In the genomic region with DNA sequence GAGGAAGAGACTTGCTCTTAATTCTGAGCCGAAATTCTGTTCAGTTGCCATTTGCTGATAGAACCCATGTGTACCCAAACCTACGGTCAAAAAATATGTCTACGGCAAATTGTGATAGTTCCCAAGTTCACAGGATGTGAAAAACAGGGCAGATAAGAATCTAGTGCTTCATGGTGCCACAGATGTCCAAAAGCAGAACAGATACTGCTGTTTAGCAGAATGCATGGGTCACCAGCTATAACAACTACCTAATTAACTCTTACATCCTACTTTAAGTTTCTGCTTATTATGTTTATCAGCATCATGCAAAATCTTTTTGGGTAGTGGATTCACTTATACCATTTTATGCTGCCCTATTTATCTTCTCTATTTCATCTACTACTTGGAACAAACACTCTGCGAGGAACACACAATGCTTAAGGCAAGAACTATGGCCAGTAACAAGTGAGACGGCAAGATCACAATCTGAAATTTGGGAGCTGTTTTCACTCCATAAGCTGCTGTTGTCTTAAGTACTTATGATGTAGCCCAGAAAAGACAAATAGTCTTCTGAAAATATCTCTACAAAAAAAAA, we compare ENCODE assay signal across 12 cellular contexts.
A peak's percentile ranks its signal among the peaks of the same experiment; 100 is the strongest.
DNase-seq lines count a peak whose midpoint lies in the region; ATAC-seq and TF ChIP-seq lines count a peak whose summit lies in the region.
"Had no signal": no experiment of that assay in that cellular context is flagged by ENCODE, and none has a peak within 500 bp of the region (broad histone marks: within the 10 kb centered on the region; RNA-seq: fewer than 3 reads in every experiment).

No MANE protein-coding gene starts in this region.

- H3K4me1 Mint-ChIP-seq in effector memory CD8-positive, alpha-beta T cell (ENCODE audit: low read depth in 2 of 2): no peaks in the 10 kb centered on the region
- no peaks in the 10 kb centered on the region for H3K4me1 Mint-ChIP-seq in activated CD8-positive, alpha-beta T cell treated with anti-CD3 and anti-CD28 coated beads, Interleukin-2, amount 10 ng/mL, durations not matched to agents 7 days and 5 days (ENCODE audit: low read depth)

- CTCF ChIA-PET in activated CD8-positive, alpha-beta T cell treated with anti-CD3 and anti-CD28 coated beads, Interleukin-2, amount 10 ng/mL, durations not matched to agents 7 days and 5 days (lab: Charles Lee): no interaction called here

- no peak overlapping the region for H3K4me3 Mint-ChIP-seq in effector memory CD8-positive, alpha-beta T cell
- H3K4me3 Mint-ChIP-seq in activated CD8-positive, alpha-beta T cell treated with anti-CD3 and anti-CD28 coated beads, Interleukin-2, amount 10 ng/mL, durations not matched to agents 7 days and 5 days: no peak overlapping the region
- H3K4me3 Mint-ChIP-seq: endodermal cell had no signal

- no peaks in the 10 kb centered on the region for H3K36me3 Mint-ChIP-seq in effector memory CD8-positive, alpha-beta T cell (ENCODE audit: insufficient read depth)
- H3K36me3 Mint-ChIP-seq in activated CD8-positive, alpha-beta T cell treated with anti-CD3 and anti-CD28 coated beads, Interleukin-2, amount 10 ng/mL, durations not matched to agents 7 days and 5 days (ENCODE audit: low read depth): no peaks in the 10 kb centered on the region

- TF ChIP-seq CTCF in left ventricle myocardium inferior (IDR thresholded peaks at IDR 0.05; ENCODE audit: borderline replicate concordance): no peak
- no peak for TF ChIP-seq CTCF in lower lobe of right lung (IDR thresholded peaks at IDR 0.05)

- H3K9me3 ChIP-seq in left ventricle myocardium inferior (replicated peaks) (no peaks in the 10 kb centered on the region), lower lobe of right lung (no peaks in the 10 kb centered on the region)

- no peaks in the 10 kb centered on the region for H3K36me3 ChIP-seq in left ventricle myocardium inferior
- H3K36me3 ChIP-seq in lower lobe of right lung: no peaks in the 10 kb centered on the region

- POLR2A ChIA-PET in activated CD8-positive, alpha-beta T cell treated with anti-CD3 and anti-CD28 coated beads, Interleukin-2, amount 10 ng/mL, durations not matched to agents 7 days and 5 days (lab: Charles Lee): no interaction called here

- ATAC-seq in GM18870 (IDR thresholded peaks at IDR 0.05; ENCODE audit: unreplicated experiment): peak; percentile 99
- ATAC-seq in GM21737 (IDR thresholded peaks at IDR 0.05; ENCODE audit: unreplicated experiment): peak; percentile 98
- peak; percentile 99 for ATAC-seq in HG03457 (IDR thresholded peaks at IDR 0.05; ENCODE audit: unreplicated experiment)
- ATAC-seq in effector memory CD8-positive, alpha-beta T cell (replicated peaks): peak; percentile 26
- ATAC-seq in activated CD8-positive, alpha-beta T cell treated with anti-CD3 and anti-CD28 coated beads, Interleukin-2, amount 10 ng/mL, durations not matched to agents 7 days and 5 days: no peak
- no peak for ATAC-seq in lower lobe of right lung
- ATAC-seq: Panc1 had no signal

- intact Hi-C loops in left ventricle myocardium inferior (cut with micrococcal nuclease): no loop called here
- intact Hi-C loops in lower lobe of right lung (cut with DNase I): no loop called here

- H3K27me3 Mint-ChIP-seq in effector memory CD8-positive, alpha-beta T cell: peaks cover 0 to 6% of the 10 kb centered on the region in 2 donors
- H3K27me3 Mint-ChIP-seq in activated CD8-positive, alpha-beta T cell treated with anti-CD3 and anti-CD28 coated beads, Interleukin-2, amount 10 ng/mL, durations not matched to agents 7 days and 5 days (ENCODE audit: low read depth): no peaks in the 10 kb centered on the region

- H3K9me3 Mint-ChIP-seq in effector memory CD8-positive, alpha-beta T cell: peaks cover 0 to 5% of the 10 kb centered on the region in 2 donors
- no peaks in the 10 kb centered on the region for H3K9me3 Mint-ChIP-seq in activated CD8-positive, alpha-beta T cell treated with anti-CD3 and anti-CD28 coated beads, Interleukin-2, amount 10 ng/mL, durations not matched to agents 7 days and 5 days (ENCODE audit: insufficient read depth)
- H3K9me3 Mint-ChIP-seq: endodermal cell had no signal

- H3K27ac ChIP-seq in left ventricle myocardium inferior (replicated peaks) (no peak overlapping the region), lower lobe of right lung (no peak overlapping the region)

- H3K4me3 ChIP-seq in left ventricle myocardium inferior (no peak overlapping the region), lower lobe of right lung (no peak overlapping the region)

- H3K27ac Mint-ChIP-seq in effector memory CD8-positive, alpha-beta T cell: no peak overlapping the region
- H3K27ac Mint-ChIP-seq in activated CD8-positive, alpha-beta T cell treated with anti-CD3 and anti-CD28 coated beads, Interleukin-2, amount 10 ng/mL, durations not matched to agents 7 days and 5 days: no peak overlapping the region
- H3K27ac Mint-ChIP-seq: endodermal cell had no signal

- no peaks in the 10 kb centered on the region for H3K4me1 ChIP-seq in left ventricle myocardium inferior
- no peaks in the 10 kb centered on the region for H3K4me1 ChIP-seq in lower lobe of right lung

- H3K27me3 ChIP-seq in left ventricle myocardium inferior (ENCODE audit: low read depth) (no peaks in the 10 kb centered on the region), lower lobe of right lung (ENCODE audit: low read depth) (no peaks in the 10 kb centered on the region)

- DNase-seq in effector memory CD8-positive, alpha-beta T cell: no peak
- no peak for DNase-seq in activated CD8-positive, alpha-beta T cell treated with anti-CD3 and anti-CD28 coated beads, Interleukin-2, amount 10 ng/mL, durations not matched to agents 7 days and 5 days
- no peak for DNase-seq in left ventricle myocardium inferior
- no peak for DNase-seq in lower lobe of right lung
- DNase-seq in GM03348 (ENCODE audit: low spot score): no peak
- DNase-seq: activated CD4-positive, alpha-beta T cell treated with anti-CD3 and anti-CD28 coated beads, Interleukin-2, amount 50 U/mL, for 4 hours; endodermal cell; stimulated activated naive CD4-positive, alpha-beta T cell had no signal

Comparison
In these comparisons a context has a peak if more than half of its experiments do, and no peak if none do; other contexts are left out.
1. ATAC-seq: peak in GM18870 (single experiment), GM21737 (single experiment), HG03457 (single experiment) and effector memory CD8-positive, alpha-beta T cell (single experiment); none in activated CD8-positive, alpha-beta T cell treated with anti-CD3 and anti-CD28 coated beads, Interleukin-2, amount 10 ng/mL, durations not matched to agents 7 days and 5 days (single experiment) and lower lobe of right lung (0 of 2).